Comparison of ENCODE assay signal across 13 cellular contexts in genomic region chr4:127251423-127251822, GRCh38.
A peak's percentile ranks its signal among the peaks of the same experiment; 100 is the strongest.
DNase-seq lines count a peak whose midpoint lies in the region; ATAC-seq, FAIRE-seq and TF ChIP-seq lines count a peak whose summit lies in the region.
"Had no signal": no experiment of that assay in that cellular context is flagged by ENCODE, and none has a peak within 500 bp of the region (broad histone marks: within the 10 kb centered on the region; RNA-seq: fewer than 3 reads in every experiment).

No MANE protein-coding gene starts in this region.

- no peak overlapping the region for H3K4me3 ChIP-seq in testis
- H3K4me3 ChIP-seq: gastrocnemius medialis had no signal

- no peaks in the 10 kb centered on the region for H3K36me3 ChIP-seq in testis (ENCODE audit: low read depth, missing control alignments)
- H3K36me3 ChIP-seq: gastrocnemius medialis had no signal

- no peaks in the 10 kb centered on the region for H3K4me1 ChIP-seq in testis
- H3K4me1 ChIP-seq: gastrocnemius medialis had no signal

- no peaks in the 10 kb centered on the region for H3K4me1 Mint-ChIP-seq in activated T-cell treated with anti-CD3 and anti-CD28 coated beads, Interleukin-2, amount 50 U/mL, for 24 hours (ENCODE audit: low read depth)

- H3K36me3 Mint-ChIP-seq in activated T-cell treated with anti-CD3 and anti-CD28 coated beads, Interleukin-2, amount 50 U/mL, for 24 hours (ENCODE audit: low read depth), result no peaks in the 10 kb centered on the region

- no peak overlapping the region for H3K27ac Mint-ChIP-seq in activated T-cell treated with anti-CD3 and anti-CD28 coated beads, Interleukin-2, amount 50 U/mL, for 24 hours

- in situ Hi-C loops in SK-MEL-5 (cut with HindIII; ENCODE audit: low pct_unique_long_range_greater_than_20kb, low sequenced_read_pairs), result no loop called here

- H3K27me3 ChIP-seq in testis, result no peaks in the 10 kb centered on the region
- H3K27me3 ChIP-seq: gastrocnemius medialis had no signal

- no peak for TF ChIP-seq CTCF in testis (IDR thresholded peaks at IDR 0.05)

- intact Hi-C loops in testis (cut with DNase I; ENCODE audit: low total_unique reads), result no loop called here

- TF ChIP-seq POLR2A in testis (IDR thresholded peaks at IDR 0.05) (no peak), GM12892 (IDR thresholded peaks at IDR 0.05; ENCODE audit: low read depth, low read length) (no peak)

- H3K27ac ChIP-seq in testis, result no peak overlapping the region
- H3K27ac ChIP-seq: gastrocnemius medialis had no signal

- H3K9me3 ChIP-seq in testis, result no peaks in the 10 kb centered on the region
- H3K9me3 ChIP-seq: gastrocnemius medialis had no signal

- ATAC-seq in HG03196 (IDR thresholded peaks at IDR 0.05; ENCODE audit: unreplicated experiment), result peak; percentile 65
- ATAC-seq: gastrocnemius medialis, Panc1, right cardiac atrium had no signal

- H3K4me3 Mint-ChIP-seq in activated T-cell treated with anti-CD3 and anti-CD28 coated beads, Interleukin-2, amount 50 U/mL, for 24 hours, result no peak overlapping the region

- peak; percentile 11 for DNase-seq in SKM-1 treated with dmso at 0.1 percent for 144 hours (lab: John Stamatoyannopoulos, UW; ENCODE audit: unreplicated experiment)
- DNase-seq in SKM-1 (lab: John Stamatoyannopoulos, UW; ENCODE audit: unreplicated experiment), result no peak
- DNase-seq in SK-MEL-5 (ENCODE audit: low read depth, low spot score), result peak; percentile 10
- no peak for DNase-seq in testis
- no peak for DNase-seq in GM12892 (ENCODE audit: insufficient read length)
- DNase-seq in activated T-cell treated with anti-CD3 and anti-CD28 coated beads, Interleukin-2, amount 50 U/mL, for 24 hours, result no peak
- DNase-seq in NCI-H524 treated with DMSO at 0.1 percent for 48 hours (lab: John Stamatoyannopoulos, UW), result no peak
- DNase-seq: activated CD4-positive, alpha-beta T cell treated with anti-CD3 and anti-CD28 coated beads, Interleukin-2, amount 50 U/mL, for 4 hours; gastrocnemius medialis; GF-D8; right cardiac atrium had no signal

- no peak for FAIRE-seq in GM12892 (lab: Jason Lieb, UNC)

- peaks cover 2% of the 10 kb centered on the region for H3K9me3 Mint-ChIP-seq in activated T-cell treated with anti-CD3 and anti-CD28 coated beads, Interleukin-2, amount 50 U/mL, for 24 hours

- H3K27me3 Mint-ChIP-seq in activated T-cell treated with anti-CD3 and anti-CD28 coated beads, Interleukin-2, amount 50 U/mL, for 24 hours, result no peaks in the 10 kb centered on the region

Comparison
In these comparisons a context has a peak if more than half of its experiments do, and no peak if none do; other contexts are left out.
1. DNase-seq: peak in SKM-1 treated with dmso at 0.1 percent for 144 hours (single experiment) and SK-MEL-5 (single experiment); none in SKM-1 (single experiment), testis (single experiment), GM12892 (single experiment), activated T-cell treated with anti-CD3 and anti-CD28 coated beads, Interleukin-2, amount 50 U/mL, for 24 hours (single experiment) and NCI-H524 treated with DMSO at 0.1 percent for 48 hours (single experiment).